Comparison of ENCODE assay signal across 8 cellular contexts in genomic region chr2:117771969-117772630, GRCh38. TPM values are rescaled to one million over a fixed set of nuclear protein-coding genes. Genes with fewer than 3 reads are reported as not detected.
DNase-seq lines count a peak whose midpoint lies in the region; ATAC-seq and TF ChIP-seq lines count a peak whose summit lies in the region.

No MANE protein-coding gene starts in this region.

- no peak for TF ChIP-seq CTCF in colonic mucosa (IDR thresholded peaks at IDR 0.05)

- no peaks in the 10 kb centered on the region for H3K27me3 ChIP-seq in colonic mucosa

- H3K9me3 ChIP-seq in colonic mucosa, result no peaks in the 10 kb centered on the region

- H3K4me3 ChIP-seq in colonic mucosa, result no peak overlapping the region

- no peaks in the 10 kb centered on the region for H3K36me3 ChIP-seq in colonic mucosa

- DNase-seq in ELR (ENCODE audit: low read depth), result peak; percentile 45
- peak; percentile 38 for DNase-seq in NCI-H1105 treated with DMSO at 0.1 percent for 48 hours (lab: John Stamatoyannopoulos, UW)
- peak; percentile 54 for DNase-seq in astrocyte of the hippocampus (ENCODE audit: low read depth, low spot score)
- DNase-seq in myocyte (ENCODE audit: low read depth), result peak; percentile 18
- DNase-seq in stimulated activated CD4-positive, alpha-beta T cell treated with anti-CD3 and anti-CD28 coated beads, Interleukin-4, amount 100 ng/mL, for 4 hours, result no peak
- no peak for DNase-seq in colonic mucosa

- intact Hi-C loops in colonic mucosa (cut with DNase I), result loop anchor here (5.0 kb wide), 1 partner anchor 300 kb away; no protein-coding TSS in a partner anchor

- no peak overlapping the region for H3K27ac ChIP-seq in colonic mucosa

- ATAC-seq in HG02885 (IDR thresholded peaks at IDR 0.05; ENCODE audit: poor library complexity, unreplicated experiment) (no peak), GM21390 (IDR thresholded peaks at IDR 0.05; ENCODE audit: unreplicated experiment) (no peak)

- no peak overlapping the region for H3K9ac ChIP-seq in colonic mucosa (ENCODE audit: low read depth in 2 of 2, low read length in 2 of 2)

- no peaks in the 10 kb centered on the region for H3K4me1 ChIP-seq in colonic mucosa

RNA-seq across cellular contexts. Expression of gene DDX18, which starts 42.4 kb away (rescaled TPM):
- total RNA-seq in myocyte, result 49.2 and 57.7 TPM in 2 replicates
- polyA plus RNA-seq in myocyte (2012), result 20.3 TPM
- total RNA-seq in colonic mucosa, result 10 to 100 TPM; 42.0 to 63.3 TPM

Comparison
In these comparisons a context has a peak if more than half of its experiments do, and no peak if none do; other contexts are left out.
1. DNase-seq: peak in ELR (single experiment), NCI-H1105 treated with DMSO at 0.1 percent for 48 hours (single experiment), astrocyte of the hippocampus (single experiment) and myocyte (single experiment); none in stimulated activated CD4-positive, alpha-beta T cell treated with anti-CD3 and anti-CD28 coated beads, Interleukin-4, amount 100 ng/mL, for 4 hours (0 of 2) and colonic mucosa (single experiment).